ENCODE assay signal across 8 cellular contexts in the genomic region with DNA sequence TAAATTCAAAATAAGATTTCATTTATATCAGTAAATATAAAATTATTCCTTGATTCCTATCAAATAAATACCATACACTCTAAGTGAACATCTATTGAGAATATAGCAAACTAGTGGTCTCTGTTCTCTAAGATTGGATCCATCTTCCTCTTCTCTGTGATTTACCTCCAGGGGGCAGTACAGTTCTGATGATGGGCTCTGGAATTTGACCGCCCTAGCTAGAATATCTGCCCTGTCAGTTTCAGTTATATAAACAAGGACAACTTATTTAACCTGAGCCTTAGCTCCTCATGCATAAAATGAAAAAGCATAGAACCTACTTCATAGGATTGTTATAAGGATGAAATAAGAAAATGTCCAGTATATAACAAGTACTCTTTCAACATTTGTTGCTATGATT.
DNase-seq lines count a peak whose midpoint lies in the region; ATAC-seq and TF ChIP-seq lines count a peak whose summit lies in the region.

No MANE protein-coding gene starts in this region.

- no peak overlapping the region for H3K27ac Mint-ChIP-seq in T-helper 17 cell

- H3K4me3 Mint-ChIP-seq in T-helper 17 cell = no peak overlapping the region

- H3K27me3 ChIP-seq in ACC112 (ENCODE audit: insufficient read depth, low read length) (no peaks in the 10 kb centered on the region), Loucy (ENCODE audit: insufficient read depth, low read length, poor library complexity, severe bottlenecking) (no peaks in the 10 kb centered on the region), adrenal gland (no peaks in the 10 kb centered on the region), kidney epithelial cell (ENCODE audit: control insufficient read depth, insufficient read depth, low read length) (no peaks in the 10 kb centered on the region)

- H3K4me2 ChIP-seq in Loucy (ENCODE audit: low read depth, low read length, poor library complexity, severe bottlenecking) = no peak overlapping the region

- H4K20me1 ChIP-seq in Loucy (ENCODE audit: insufficient read depth, low read length, poor library complexity, severe bottlenecking) = no peaks in the 10 kb centered on the region

- intact Hi-C loops in adrenal gland (cut with DNase I) = no loop called here

- H3K27me3 Mint-ChIP-seq in T-helper 17 cell = peaks cover 41% of the 10 kb centered on the region

- H3K9ac ChIP-seq in Loucy (ENCODE audit: low read depth, low read length, poor library complexity, severe bottlenecking) = no peak overlapping the region

- no peaks in the 10 kb centered on the region for H3K36me3 Mint-ChIP-seq in T-helper 17 cell (ENCODE audit: low read depth)

- TF ChIP-seq POLR2A in adrenal gland (IDR thresholded peaks at IDR 0.05) = no peak

- no peaks in the 10 kb centered on the region for H3K4me1 Mint-ChIP-seq in T-helper 17 cell

- H3F3A ChIP-seq in Loucy (ENCODE audit: low read depth) = no peaks in the 10 kb centered on the region

- DNase-seq in GM10266 (ENCODE audit: extremely low spot score) = peak; percentile 24
- DNase-seq in adrenal gland = peak in 4 of 7 donors; percentile 36 to 46 (median 40)
- no peak for DNase-seq in kidney epithelial cell (ENCODE audit: low read depth)
- DNase-seq in T-helper 17 cell = no peak
- DNase-seq in NCI-H2081 treated with DMSO at 0.1 percent for 48 hours (lab: John Stamatoyannopoulos, UW) = no peak

- no peaks in the 10 kb centered on the region for H3K9me2 ChIP-seq in Loucy (replicated peaks; ENCODE audit: low read depth, low read length)

- H3K4me1 ChIP-seq in ACC112 (ENCODE audit: control insufficient read depth, insufficient read depth, low read length, unreplicated experiment) = peaks cover 40% of the 10 kb centered on the region
- H3K4me1 ChIP-seq in Loucy (ENCODE audit: insufficient read depth, low read length, poor library complexity, severe bottlenecking) = peaks cover 13% of the 10 kb centered on the region
- H3K4me1 ChIP-seq in adrenal gland (replicated peaks in 1 of 2) = peaks cover 23 to 36% of the 10 kb centered on the region in 2 donors

- H3K27ac ChIP-seq in ACC112 (ENCODE audit: low read depth, low read length) (0 out of 2 replicates have a peak overlapping the region, but pooled peaks have one; percentile 93), adrenal gland (peak overlapping the region in 2 of 5 donors; percentile 85 to 91)

- WGBS in adrenal gland, 4 donors = 24 to 52% (median 42%) methylated on average over 1 of the region's 1 CpG

- H2AFZ ChIP-seq in ACC112 (ENCODE audit: low read length, unreplicated experiment) (no peak overlapping the region), Loucy (ENCODE audit: low read length) (no peak overlapping the region)

- H3K9me3 ChIP-seq in Loucy (ENCODE audit: insufficient read depth, low read depth, low read length) (no peaks in the 10 kb centered on the region), adrenal gland (replicated peaks in 1 of 3) (no peaks in the 10 kb centered on the region), T-helper 17 cell (ENCODE audit: control insufficient read depth, low read length, poor library complexity, severe bottlenecking) (no peaks in the 10 kb centered on the region)

- H3K4me3 ChIP-seq in ACC112 (ENCODE audit: low read depth, low read length) (no peak overlapping the region), Loucy (ENCODE audit: low read length, poor library complexity, severe bottlenecking) (no peak overlapping the region), adrenal gland (no peak overlapping the region), kidney epithelial cell (ENCODE audit: low read depth, low read length) (no peak overlapping the region)

- TF ChIP-seq CTCF in GM10266 (IDR thresholded peaks at IDR 0.05; ENCODE audit: control insufficient read depth, insufficient read depth, low read depth, missing control alignments) (peak; percentile 37), Loucy (conservative IDR thresholded peaks at IDR 0.05; ENCODE audit: low read length) (peak; percentile 81), adrenal gland (IDR thresholded peaks at IDR 0.05) (peak; percentile 28 to 70 (median 56)), kidney epithelial cell (IDR thresholded peaks at IDR 0.05; ENCODE audit: insufficient read depth, low read length, poor library complexity, severe bottlenecking) (peak; percentile 61)

- H3K36me3 ChIP-seq in ACC112 (ENCODE audit: insufficient read depth, low read length) (no peaks in the 10 kb centered on the region), Loucy (ENCODE audit: insufficient read depth, low read length) (no peaks in the 10 kb centered on the region), adrenal gland (replicated peaks in 1 of 2) (no peaks in the 10 kb centered on the region), kidney epithelial cell (ENCODE audit: control insufficient read depth, insufficient read depth, low read length) (no peaks in the 10 kb centered on the region)

- H3K79me2 ChIP-seq in ACC112 (ENCODE audit: control insufficient read depth, insufficient read depth, low read length, unreplicated experiment) (no peaks in the 10 kb centered on the region), Loucy (ENCODE audit: insufficient read depth, low read length) (no peaks in the 10 kb centered on the region)

- ATAC-seq in GM21367 (IDR thresholded peaks at IDR 0.05; ENCODE audit: unreplicated experiment) (no peak), T-helper 17 cell (no peak)

Comparison
In these comparisons a context has a peak if more than half of its experiments do, and no peak if none do; other contexts are left out.
1. DNase-seq: peak in GM10266 (single experiment) and adrenal gland (4 of 7); none in kidney epithelial cell (single experiment), T-helper 17 cell (0 of 3) and NCI-H2081 treated with DMSO at 0.1 percent for 48 hours (single experiment).
2. Peak in every context shown above with its lines, with median percentiles within 50 percentile points of each other: CTCF ChIP-seq.